Comparison of ENCODE assay signal across 8 cellular contexts in genomic region chr7:148697256-148697841, GRCh38. TPM values are rescaled to one million over a fixed set of nuclear protein-coding genes. Genes with fewer than 3 reads are reported as not detected.
DNase-seq lines count a peak whose midpoint lies in the region; ATAC-seq and TF ChIP-seq lines count a peak whose summit lies in the region.

No MANE protein-coding gene starts in this region.

- H3K4me1 Mint-ChIP-seq in CD8-positive, alpha-beta T cell (ENCODE audit: low read depth), result peaks cover 39% of the 10 kb centered on the region

- H3K4me3 ChIP-seq in CD8-positive, alpha-beta T cell (ENCODE audit: low read depth, low read length), result peak overlapping the region; percentile 66
- H3K4me3 ChIP-seq in ascending aorta, result peak overlapping the region; percentile 97 to 99
- H3K4me3 ChIP-seq in iPS-18a (ENCODE audit: low read length), result peak overlapping the region; percentile 88

- H3K27ac ChIP-seq in CD8-positive, alpha-beta T cell (ENCODE audit: low read depth, low read length), result peak overlapping the region; percentile 74
- H3K27ac ChIP-seq in RWPE1 (peak overlapping the region; percentile 93), ascending aorta (peak overlapping the region; percentile 99 to 100), iPS-18a (ENCODE audit: low read length) (no peak overlapping the region)

- no peaks in the 10 kb centered on the region for H3K9me3 Mint-ChIP-seq in CD8-positive, alpha-beta T cell

- no peak for TF ChIP-seq CTCF in CD8-positive, alpha-beta T cell (IDR thresholded peaks at IDR 0.05)
- TF ChIP-seq CTCF in RWPE1 (conservative IDR thresholded peaks at IDR 0.05; ENCODE audit: low read depth) (no peak), ascending aorta (IDR thresholded peaks at IDR 0.05) (no peak), GM13977 (IDR thresholded peaks at IDR 0.05; ENCODE audit: extremely low read depth, insufficient read depth, missing control alignments) (no peak)

- H3K9ac ChIP-seq in iPS-18a (ENCODE audit: low read length), result peak overlapping the region; percentile 85

- peak; percentile 16 for ATAC-seq in CD8-positive, alpha-beta T cell
- ATAC-seq in GM19467 (IDR thresholded peaks at IDR 0.05; ENCODE audit: unreplicated experiment), result no peak

- intact Hi-C loops in CD8-positive, alpha-beta T cell (cut with DNase I, micrococcal nuclease), result loop anchor here (5.0 to 10.0 kb wide), 8 partner anchors 50 to 395 kb away; partner anchors contain the start of genes EZH2 (in 1 of the 2) and ZNF786 (in 1 of the 2)
- intact Hi-C loops in ascending aorta (cut with DNase I), result loop anchor here (5.0 to 10.0 kb wide), 2 partner anchors 245 to 427 kb away; partner anchors contain the start of gene ZNF425

- peak overlapping the region; percentile 92 for H3K27ac Mint-ChIP-seq in CD8-positive, alpha-beta T cell

- H3K4me3 Mint-ChIP-seq in CD8-positive, alpha-beta T cell, result peak overlapping the region; percentile 88

- peak in 4 of 7 experiments; percentile 19 to 39 (median 28) for DNase-seq in CD8-positive, alpha-beta T cell
- DNase-seq in RWPE1 (ENCODE audit: low spot score) (no peak), ascending aorta (ENCODE audit: low spot score in 2 of 2) (peak in 1 of 2 donors; percentile 69), GM13977 (ENCODE audit: low spot score) (no peak), NCI-H510A (lab: John Stamatoyannopoulos, UW) (no peak)
- DNase-seq in stimulated activated CD4-positive, alpha-beta T cell treated with anti-CD3 and anti-CD28 coated beads, Interleukin-1b, Interleukin-23, amount 100 ng/mL, for 24 hours (ENCODE audit: low read depth in 4 of 4, low spot score in 1 of 4), result peak; percentile 33 to 72 (median 48)

- H3K9me3 ChIP-seq in CD8-positive, alpha-beta T cell (ENCODE audit: low read length), result no peaks in the 10 kb centered on the region
- H3K9me3 ChIP-seq in ascending aorta (no peaks in the 10 kb centered on the region), iPS-18a (ENCODE audit: control insufficient read depth, low read depth, low read length) (no peaks in the 10 kb centered on the region)

- H3K27me3 ChIP-seq in CD8-positive, alpha-beta T cell (ENCODE audit: insufficient read depth, low read length), result no peaks in the 10 kb centered on the region
- no peaks in the 10 kb centered on the region for H3K27me3 ChIP-seq in ascending aorta
- H3K27me3 ChIP-seq in iPS-18a (ENCODE audit: control insufficient read depth, insufficient read depth, low read length), result peaks cover 7% of the 10 kb centered on the region

- H3K4me1 ChIP-seq in CD8-positive, alpha-beta T cell (ENCODE audit: insufficient read depth, low read length), result peaks cover 29% of the 10 kb centered on the region
- H3K4me1 ChIP-seq in ascending aorta (peaks cover 4 to 19% of the 10 kb centered on the region in 2 donors), iPS-18a (ENCODE audit: control insufficient read depth, low read depth, low read length) (peaks cover 36% of the 10 kb centered on the region)

- in situ Hi-C loops in GM13977 (cut with MboI; ENCODE audit: low pct_unique_long_range_greater_than_20kb, low sequenced_read_pairs, unreplicated experiment), result no loop called here

- H3K36me3 ChIP-seq in CD8-positive, alpha-beta T cell (ENCODE audit: insufficient read depth, low read length), result no peaks in the 10 kb centered on the region
- H3K36me3 ChIP-seq in ascending aorta, result no peaks in the 10 kb centered on the region
- no peaks in the 10 kb centered on the region for H3K36me3 ChIP-seq in iPS-18a (ENCODE audit: control insufficient read depth, low read depth, low read length)

- POLR2A ChIA-PET in CD8-positive, alpha-beta T cell (lab: Charles Lee), result interaction anchor here (0.9 to 2.4 kb wide), 6 partner anchors 12 to 429 kb away, joined by 3 to 13 read pairs (median 4); partner anchors contain the start of gene ZNF425
- POLR2A ChIA-PET in RWPE1 (lab: Yijun Ruan, JAX; ENCODE audit: low non-redundant PET), result no interaction called here

- CTCF ChIA-PET in CD8-positive, alpha-beta T cell (lab: Charles Lee), result no interaction called here
- CTCF ChIA-PET in RWPE1 (lab: Yijun Ruan, JAX), result interaction anchor here (0.6 kb wide), 1 partner anchor 442 kb away, joined by 3 read pairs; no protein-coding TSS in a partner anchor

- H3K27me3 Mint-ChIP-seq in CD8-positive, alpha-beta T cell (ENCODE audit: low read depth), result no peaks in the 10 kb centered on the region

- peaks cover 7% of the 10 kb centered on the region for H3K36me3 Mint-ChIP-seq in CD8-positive, alpha-beta T cell

RNA-seq across cellular contexts. Expression of gene CUL1, which starts 1.4 kb away (rescaled TPM):
- total RNA-seq in CD8-positive, alpha-beta T cell, result 10 to 100 TPM; 23.9 to 25.6 TPM
- total RNA-seq in ascending aorta, result 16.3 TPM

Comparison
In these comparisons a context has a peak if more than half of its experiments do, and no peak if none do; other contexts are left out.
1. DNase-seq: peak in CD8-positive, alpha-beta T cell (4 of 7) and stimulated activated CD4-positive, alpha-beta T cell treated with anti-CD3 and anti-CD28 coated beads, Interleukin-1b, Interleukin-23, amount 100 ng/mL, for 24 hours (4 of 4); none in RWPE1 (single experiment), GM13977 (single experiment) and NCI-H510A (single experiment).
2. Peak in every context shown above with its lines, with median percentiles within 50 percentile points of each other: H3K4me3 ChIP-seq.